Comparison of ENCODE assay signal across 1 cellular context in the genomic region with DNA sequence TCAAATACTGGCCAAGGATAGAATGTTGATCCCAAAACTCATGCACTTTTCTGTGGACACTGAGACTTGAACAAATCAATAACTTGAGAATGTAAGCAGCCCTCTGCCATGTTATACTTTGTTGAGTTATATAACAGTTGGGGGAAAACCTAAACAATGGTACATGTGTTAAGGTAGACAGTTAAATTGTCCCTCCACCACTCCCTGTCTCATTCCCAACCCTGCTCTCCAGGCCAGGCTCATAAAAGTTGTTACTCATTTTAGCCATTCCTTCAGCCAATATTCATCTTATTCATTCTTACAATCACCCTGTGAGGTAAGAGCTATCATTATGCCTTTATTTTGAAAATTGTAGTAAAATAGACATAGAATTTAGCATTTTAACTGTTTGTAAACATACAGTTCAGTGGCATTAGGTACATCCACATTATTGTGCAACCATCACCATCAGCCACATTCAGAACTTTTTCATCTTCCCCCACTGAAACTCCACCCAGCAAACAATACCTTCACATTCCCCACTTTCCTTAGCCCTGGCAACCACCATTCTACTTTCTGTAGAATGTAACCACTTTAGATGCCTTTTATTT.
TF ChIP-seq lines count a peak whose summit lies in the region.

No MANE protein-coding gene starts in this region.

TF ChIP-seq in HepG2, 621 proteins besides CTCF, POLR2A, EP300 and RAD21 (continued from another document and continues in another):
- TF ChIP-seq, protein P1, sequence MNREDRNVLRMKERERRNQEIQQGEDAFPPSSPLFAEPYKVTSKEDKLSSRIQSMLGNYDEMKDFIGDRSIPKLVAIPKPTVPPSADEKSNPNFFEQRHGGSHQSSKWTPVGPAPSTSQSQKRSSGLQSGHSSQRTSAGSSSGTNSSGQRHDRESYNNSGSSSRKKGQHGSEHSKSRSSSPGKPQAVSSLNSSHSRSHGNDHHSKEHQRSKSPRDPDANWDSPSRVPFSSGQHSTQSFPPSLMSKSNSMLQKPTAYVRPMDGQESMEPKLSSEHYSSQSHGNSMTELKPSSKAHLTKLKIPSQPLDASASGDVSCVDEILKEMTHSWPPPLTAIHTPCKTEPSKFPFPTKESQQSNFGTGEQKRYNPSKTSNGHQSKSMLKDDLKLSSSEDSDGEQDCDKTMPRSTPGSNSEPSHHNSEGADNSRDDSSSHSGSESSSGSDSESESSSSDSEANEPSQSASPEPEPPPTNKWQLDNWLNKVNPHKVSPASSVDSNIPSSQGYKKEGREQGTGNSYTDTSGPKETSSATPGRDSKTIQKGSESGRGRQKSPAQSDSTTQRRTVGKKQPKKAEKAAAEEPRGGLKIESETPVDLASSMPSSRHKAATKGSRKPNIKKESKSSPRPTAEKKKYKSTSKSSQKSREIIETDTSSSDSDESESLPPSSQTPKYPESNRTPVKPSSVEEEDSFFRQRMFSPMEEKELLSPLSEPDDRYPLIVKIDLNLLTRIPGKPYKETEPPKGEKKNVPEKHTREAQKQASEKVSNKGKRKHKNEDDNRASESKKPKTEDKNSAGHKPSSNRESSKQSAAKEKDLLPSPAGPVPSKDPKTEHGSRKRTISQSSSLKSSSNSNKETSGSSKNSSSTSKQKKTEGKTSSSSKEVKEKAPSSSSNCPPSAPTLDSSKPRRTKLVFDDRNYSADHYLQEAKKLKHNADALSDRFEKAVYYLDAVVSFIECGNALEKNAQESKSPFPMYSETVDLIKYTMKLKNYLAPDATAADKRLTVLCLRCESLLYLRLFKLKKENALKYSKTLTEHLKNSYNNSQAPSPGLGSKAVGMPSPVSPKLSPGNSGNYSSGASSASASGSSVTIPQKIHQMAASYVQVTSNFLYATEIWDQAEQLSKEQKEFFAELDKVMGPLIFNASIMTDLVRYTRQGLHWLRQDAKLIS (CRISPR knock-in tag; IDR thresholded peaks at IDR 0.05), result no peak
- peak; percentile 11; the same call in 1 of the 2 replicates for TF ChIP-seq SMC3 (IDR thresholded peaks at IDR 0.05; ENCODE audit: low read length)
- no peak for TF ChIP-seq ZNF552 (CRISPR knock-in tag; IDR thresholded peaks at IDR 0.05; ENCODE audit: borderline replicate concordance)
- TF ChIP-seq, protein P2, sequence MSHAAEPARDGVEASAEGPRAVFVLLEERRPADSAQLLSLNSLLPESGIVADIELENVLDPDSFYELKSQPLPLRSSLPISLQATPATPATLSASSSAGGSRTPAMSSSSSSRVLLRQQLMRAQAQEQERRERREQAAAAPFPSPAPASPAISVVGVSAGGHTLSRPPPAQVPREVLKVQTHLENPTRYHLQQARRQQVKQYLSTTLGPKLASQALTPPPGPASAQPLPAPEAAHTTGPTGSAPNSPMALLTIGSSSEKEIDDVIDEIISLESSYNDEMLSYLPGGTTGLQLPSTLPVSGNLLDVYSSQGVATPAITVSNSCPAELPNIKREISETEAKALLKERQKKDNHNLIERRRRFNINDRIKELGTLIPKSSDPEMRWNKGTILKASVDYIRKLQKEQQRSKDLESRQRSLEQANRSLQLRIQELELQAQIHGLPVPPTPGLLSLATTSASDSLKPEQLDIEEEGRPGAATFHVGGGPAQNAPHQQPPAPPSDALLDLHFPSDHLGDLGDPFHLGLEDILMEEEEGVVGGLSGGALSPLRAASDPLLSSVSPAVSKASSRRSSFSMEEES (CRISPR knock-in tag; IDR thresholded peaks at IDR 0.05), result no peak; the same call in 1 of the 2 replicates
- TF ChIP-seq, protein P3, sequence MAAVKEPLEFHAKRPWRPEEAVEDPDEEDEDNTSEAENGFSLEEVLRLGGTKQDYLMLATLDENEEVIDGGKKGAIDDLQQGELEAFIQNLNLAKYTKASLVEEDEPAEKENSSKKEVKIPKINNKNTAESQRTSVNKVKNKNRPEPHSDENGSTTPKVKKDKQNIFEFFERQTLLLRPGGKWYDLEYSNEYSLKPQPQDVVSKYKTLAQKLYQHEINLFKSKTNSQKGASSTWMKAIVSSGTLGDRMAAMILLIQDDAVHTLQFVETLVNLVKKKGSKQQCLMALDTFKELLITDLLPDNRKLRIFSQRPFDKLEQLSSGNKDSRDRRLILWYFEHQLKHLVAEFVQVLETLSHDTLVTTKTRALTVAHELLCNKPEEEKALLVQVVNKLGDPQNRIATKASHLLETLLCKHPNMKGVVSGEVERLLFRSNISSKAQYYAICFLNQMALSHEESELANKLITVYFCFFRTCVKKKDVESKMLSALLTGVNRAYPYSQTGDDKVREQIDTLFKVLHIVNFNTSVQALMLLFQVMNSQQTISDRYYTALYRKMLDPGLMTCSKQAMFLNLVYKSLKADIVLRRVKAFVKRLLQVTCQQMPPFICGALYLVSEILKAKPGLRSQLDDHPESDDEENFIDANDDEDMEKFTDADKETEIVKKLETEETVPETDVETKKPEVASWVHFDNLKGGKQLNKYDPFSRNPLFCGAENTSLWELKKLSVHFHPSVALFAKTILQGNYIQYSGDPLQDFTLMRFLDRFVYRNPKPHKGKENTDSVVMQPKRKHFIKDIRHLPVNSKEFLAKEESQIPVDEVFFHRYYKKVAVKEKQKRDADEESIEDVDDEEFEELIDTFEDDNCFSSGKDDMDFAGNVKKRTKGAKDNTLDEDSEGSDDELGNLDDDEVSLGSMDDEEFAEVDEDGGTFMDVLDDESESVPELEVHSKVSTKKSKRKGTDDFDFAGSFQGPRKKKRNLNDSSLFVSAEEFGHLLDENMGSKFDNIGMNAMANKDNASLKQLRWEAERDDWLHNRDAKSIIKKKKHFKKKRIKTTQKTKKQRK (IDR thresholded peaks at IDR 0.05; ENCODE audit: low read length), result no peak
- TF ChIP-seq NR3C1 (CRISPR knock-in tag; IDR thresholded peaks at IDR 0.05), result no peak
- TF ChIP-seq ZBTB20 (CRISPR knock-in tag; IDR thresholded peaks at IDR 0.05; ENCODE audit: borderline replicate concordance, low read depth), result no peak
- TF ChIP-seq MAFK (conservative IDR thresholded peaks at IDR 0.05 in 1 of 2, IDR thresholded peaks at IDR 0.05 in 1 of 2; ENCODE audit: low read length in 2 of 2), result no peak
- TF ChIP-seq, protein P4, sequence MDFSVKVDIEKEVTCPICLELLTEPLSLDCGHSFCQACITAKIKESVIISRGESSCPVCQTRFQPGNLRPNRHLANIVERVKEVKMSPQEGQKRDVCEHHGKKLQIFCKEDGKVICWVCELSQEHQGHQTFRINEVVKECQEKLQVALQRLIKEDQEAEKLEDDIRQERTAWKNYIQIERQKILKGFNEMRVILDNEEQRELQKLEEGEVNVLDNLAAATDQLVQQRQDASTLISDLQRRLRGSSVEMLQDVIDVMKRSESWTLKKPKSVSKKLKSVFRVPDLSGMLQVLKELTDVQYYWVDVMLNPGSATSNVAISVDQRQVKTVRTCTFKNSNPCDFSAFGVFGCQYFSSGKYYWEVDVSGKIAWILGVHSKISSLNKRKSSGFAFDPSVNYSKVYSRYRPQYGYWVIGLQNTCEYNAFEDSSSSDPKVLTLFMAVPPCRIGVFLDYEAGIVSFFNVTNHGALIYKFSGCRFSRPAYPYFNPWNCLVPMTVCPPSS (IDR thresholded peaks at IDR 0.05), result no peak
- no peak for TF ChIP-seq ZNF350 (CRISPR knock-in tag; IDR thresholded peaks at IDR 0.05; ENCODE audit: borderline replicate concordance, low read depth)
- TF ChIP-seq, protein P5, sequence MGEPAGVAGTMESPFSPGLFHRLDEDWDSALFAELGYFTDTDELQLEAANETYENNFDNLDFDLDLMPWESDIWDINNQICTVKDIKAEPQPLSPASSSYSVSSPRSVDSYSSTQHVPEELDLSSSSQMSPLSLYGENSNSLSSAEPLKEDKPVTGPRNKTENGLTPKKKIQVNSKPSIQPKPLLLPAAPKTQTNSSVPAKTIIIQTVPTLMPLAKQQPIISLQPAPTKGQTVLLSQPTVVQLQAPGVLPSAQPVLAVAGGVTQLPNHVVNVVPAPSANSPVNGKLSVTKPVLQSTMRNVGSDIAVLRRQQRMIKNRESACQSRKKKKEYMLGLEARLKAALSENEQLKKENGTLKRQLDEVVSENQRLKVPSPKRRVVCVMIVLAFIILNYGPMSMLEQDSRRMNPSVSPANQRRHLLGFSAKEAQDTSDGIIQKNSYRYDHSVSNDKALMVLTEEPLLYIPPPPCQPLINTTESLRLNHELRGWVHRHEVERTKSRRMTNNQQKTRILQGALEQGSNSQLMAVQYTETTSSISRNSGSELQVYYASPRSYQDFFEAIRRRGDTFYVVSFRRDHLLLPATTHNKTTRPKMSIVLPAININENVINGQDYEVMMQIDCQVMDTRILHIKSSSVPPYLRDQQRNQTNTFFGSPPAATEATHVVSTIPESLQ (CRISPR knock-in tag; conservative IDR thresholded peaks at IDR 0.05), result no peak
- TF ChIP-seq ZNF557 (CRISPR knock-in tag; IDR thresholded peaks at IDR 0.05), result no peak
- no peak for TF ChIP-seq RBM22 (optimal IDR thresholded peaks at IDR 0.05; ENCODE audit: low read length)
- TF ChIP-seq, protein P6, sequence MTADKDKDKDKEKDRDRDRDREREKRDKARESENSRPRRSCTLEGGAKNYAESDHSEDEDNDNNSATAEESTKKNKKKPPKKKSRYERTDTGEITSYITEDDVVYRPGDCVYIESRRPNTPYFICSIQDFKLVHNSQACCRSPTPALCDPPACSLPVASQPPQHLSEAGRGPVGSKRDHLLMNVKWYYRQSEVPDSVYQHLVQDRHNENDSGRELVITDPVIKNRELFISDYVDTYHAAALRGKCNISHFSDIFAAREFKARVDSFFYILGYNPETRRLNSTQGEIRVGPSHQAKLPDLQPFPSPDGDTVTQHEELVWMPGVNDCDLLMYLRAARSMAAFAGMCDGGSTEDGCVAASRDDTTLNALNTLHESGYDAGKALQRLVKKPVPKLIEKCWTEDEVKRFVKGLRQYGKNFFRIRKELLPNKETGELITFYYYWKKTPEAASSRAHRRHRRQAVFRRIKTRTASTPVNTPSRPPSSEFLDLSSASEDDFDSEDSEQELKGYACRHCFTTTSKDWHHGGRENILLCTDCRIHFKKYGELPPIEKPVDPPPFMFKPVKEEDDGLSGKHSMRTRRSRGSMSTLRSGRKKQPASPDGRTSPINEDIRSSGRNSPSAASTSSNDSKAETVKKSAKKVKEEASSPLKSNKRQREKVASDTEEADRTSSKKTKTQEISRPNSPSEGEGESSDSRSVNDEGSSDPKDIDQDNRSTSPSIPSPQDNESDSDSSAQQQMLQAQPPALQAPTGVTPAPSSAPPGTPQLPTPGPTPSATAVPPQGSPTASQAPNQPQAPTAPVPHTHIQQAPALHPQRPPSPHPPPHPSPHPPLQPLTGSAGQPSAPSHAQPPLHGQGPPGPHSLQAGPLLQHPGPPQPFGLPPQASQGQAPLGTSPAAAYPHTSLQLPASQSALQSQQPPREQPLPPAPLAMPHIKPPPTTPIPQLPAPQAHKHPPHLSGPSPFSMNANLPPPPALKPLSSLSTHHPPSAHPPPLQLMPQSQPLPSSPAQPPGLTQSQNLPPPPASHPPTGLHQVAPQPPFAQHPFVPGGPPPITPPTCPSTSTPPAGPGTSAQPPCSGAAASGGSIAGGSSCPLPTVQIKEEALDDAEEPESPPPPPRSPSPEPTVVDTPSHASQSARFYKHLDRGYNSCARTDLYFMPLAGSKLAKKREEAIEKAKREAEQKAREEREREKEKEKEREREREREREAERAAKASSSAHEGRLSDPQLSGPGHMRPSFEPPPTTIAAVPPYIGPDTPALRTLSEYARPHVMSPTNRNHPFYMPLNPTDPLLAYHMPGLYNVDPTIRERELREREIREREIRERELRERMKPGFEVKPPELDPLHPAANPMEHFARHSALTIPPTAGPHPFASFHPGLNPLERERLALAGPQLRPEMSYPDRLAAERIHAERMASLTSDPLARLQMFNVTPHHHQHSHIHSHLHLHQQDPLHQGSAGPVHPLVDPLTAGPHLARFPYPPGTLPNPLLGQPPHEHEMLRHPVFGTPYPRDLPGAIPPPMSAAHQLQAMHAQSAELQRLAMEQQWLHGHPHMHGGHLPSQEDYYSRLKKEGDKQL (CRISPR knock-in tag; IDR thresholded peaks at IDR 0.05; ENCODE audit: low read depth), result no peak
- TF ChIP-seq ZNF569 (CRISPR knock-in tag; IDR thresholded peaks at IDR 0.05; ENCODE audit: borderline replicate concordance), result no peak
- no peak for TF ChIP-seq ZSCAN31 (CRISPR knock-in tag; IDR thresholded peaks at IDR 0.05; ENCODE audit: low read depth)
- no peak for TF ChIP-seq ZNF256 (CRISPR knock-in tag; conservative IDR thresholded peaks at IDR 0.05)
- no peak for TF ChIP-seq KMT2A (CRISPR knock-in tag; IDR thresholded peaks at IDR 0.05)
- TF ChIP-seq, protein P7, sequence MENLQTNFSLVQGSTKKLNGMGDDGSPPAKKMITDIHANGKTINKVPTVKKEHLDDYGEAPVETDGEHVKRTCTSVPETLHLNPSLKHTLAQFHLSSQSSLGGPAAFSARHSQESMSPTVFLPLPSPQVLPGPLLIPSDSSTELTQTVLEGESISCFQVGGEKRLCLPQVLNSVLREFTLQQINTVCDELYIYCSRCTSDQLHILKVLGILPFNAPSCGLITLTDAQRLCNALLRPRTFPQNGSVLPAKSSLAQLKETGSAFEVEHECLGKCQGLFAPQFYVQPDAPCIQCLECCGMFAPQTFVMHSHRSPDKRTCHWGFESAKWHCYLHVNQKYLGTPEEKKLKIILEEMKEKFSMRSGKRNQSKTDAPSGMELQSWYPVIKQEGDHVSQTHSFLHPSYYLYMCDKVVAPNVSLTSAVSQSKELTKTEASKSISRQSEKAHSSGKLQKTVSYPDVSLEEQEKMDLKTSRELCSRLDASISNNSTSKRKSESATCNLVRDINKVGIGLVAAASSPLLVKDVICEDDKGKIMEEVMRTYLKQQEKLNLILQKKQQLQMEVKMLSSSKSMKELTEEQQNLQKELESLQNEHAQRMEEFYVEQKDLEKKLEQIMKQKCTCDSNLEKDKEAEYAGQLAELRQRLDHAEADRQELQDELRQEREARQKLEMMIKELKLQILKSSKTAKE (CRISPR knock-in tag; IDR thresholded peaks at IDR 0.05; ENCODE audit: borderline replicate concordance), result peak; percentile 57; the same call in 1 of the 2 replicates
- no peak for TF ChIP-seq RXRA (CRISPR knock-in tag; IDR thresholded peaks at IDR 0.05)
- TF ChIP-seq PLRG1 (conservative IDR thresholded peaks at IDR 0.05), result no peak
- no peak for TF ChIP-seq PCBP1 (IDR thresholded peaks at IDR 0.05; ENCODE audit: borderline replicate concordance, low read depth, low read length)
- no peak for TF ChIP-seq TMF1 (CRISPR knock-in tag; IDR thresholded peaks at IDR 0.05; ENCODE audit: low read depth)
- no peak for TF ChIP-seq POLR2AphosphoS2 (IDR thresholded peaks at IDR 0.05; ENCODE audit: low read depth, low read length)
- TF ChIP-seq YEATS4 (CRISPR knock-in tag; IDR thresholded peaks at IDR 0.05; ENCODE audit: borderline replicate concordance), result no peak
- TF ChIP-seq HNF4A (CRISPR knock-in tag; IDR thresholded peaks at IDR 0.05), result no peak
- no peak for TF ChIP-seq ZNF737 (CRISPR knock-in tag; IDR thresholded peaks at IDR 0.05; ENCODE audit: borderline replicate concordance)
- no peak for TF ChIP-seq ZNF383 (CRISPR knock-in tag; IDR thresholded peaks at IDR 0.05; ENCODE audit: borderline replicate concordance)
- no peak for TF ChIP-seq RFX3 (CRISPR knock-in tag; IDR thresholded peaks at IDR 0.05)
- no peak for TF ChIP-seq NR2C2 (CRISPR knock-in tag; IDR thresholded peaks at IDR 0.05; ENCODE audit: borderline replicate concordance)
- TF ChIP-seq ARNTL (CRISPR knock-in tag; IDR thresholded peaks at IDR 0.05), result no peak
- TF ChIP-seq MTA1 (CRISPR knock-in tag; IDR thresholded peaks at IDR 0.05; ENCODE audit: borderline replicate concordance), result no peak
- no peak for TF ChIP-seq DNMT1 (CRISPR knock-in tag; IDR thresholded peaks at IDR 0.05)
